In genomic region chr3:48798998-48799397, GRCh38 we compare ENCODE assay signal across 18 cellular contexts. TPM values are rescaled to one million over a fixed set of nuclear protein-coding genes. Genes with fewer than 3 reads are reported as not detected.
A peak's percentile ranks its signal among the peaks of the same experiment; 100 is the strongest.
DNase-seq lines count a peak whose midpoint lies in the region; ATAC-seq and TF ChIP-seq lines count a peak whose summit lies in the region.
"Had no signal": no experiment of that assay in that cellular context is flagged by ENCODE, and none has a peak within 500 bp of the region (broad histone marks: within the 10 kb centered on the region; RNA-seq: fewer than 3 reads in every experiment).

No MANE protein-coding gene starts in this region.

- no peak for TF ChIP-seq EP300 in transverse colon (IDR thresholded peaks at IDR 0.05; ENCODE audit: low read depth)

- H2AFZ ChIP-seq in neuronal stem cell (ENCODE audit: low read length) = no peak overlapping the region

- no peak overlapping the region for H2BK5ac ChIP-seq in neuronal stem cell (ENCODE audit: low read length)

- H3K27me3 ChIP-seq in transverse colon (no peaks in the 10 kb centered on the region), neuronal stem cell (ENCODE audit: control insufficient read depth in 3 of 3, insufficient read depth in 3 of 3, low read depth in 1 of 3, low read length in 3 of 3) (no peaks in the 10 kb centered on the region), A673 (replicated peaks; ENCODE audit: insufficient read depth, low read depth, low read length, poor library complexity) (no peaks in the 10 kb centered on the region)
- H3K27me3 ChIP-seq: neutrophil, tibial artery had no signal

- H3K18ac ChIP-seq in neuronal stem cell (ENCODE audit: low read length) = no peak overlapping the region

- WGBS in transverse colon (ENCODE audit: low coverage in 1 of 2), 2 donors = 57% methylated on average over 1 of the region's 1 CpG; no CpG with 5 or more reads in 1 of the 2 donors
- WGBS in neuronal stem cell (ENCODE audit: extremely low coverage in 2 of 2, insufficient read length in 2 of 2, insufficient replicate concordance in 1 of 2), 2 donors = no CpG with 5 or more reads among the region's 1 CpG

- POLR2A ChIA-PET in A673 (lab: Charles Lee; ENCODE audit: low non-redundant PET) = no interaction called here

- H3K9ac ChIP-seq in neuronal stem cell (ENCODE audit: low read depth, low read length, poor library complexity) = no peak overlapping the region
- H3K9ac ChIP-seq: SK-N-SH had no signal

- no TSS peak for BruUV-seq in A673 (replicated peaks; lab: Mats Ljungman, UMichigan)

- no peak for ATAC-seq in HG03039 (IDR thresholded peaks at IDR 0.05; ENCODE audit: unreplicated experiment)
- ATAC-seq: activated naive CD8-positive, alpha-beta T cell treated with anti-CD3 and anti-CD28 coated beads, Interleukin-2, amount 50 U/mL, for 24 hours; stimulated activated effector memory CD8-positive, alpha-beta T cell treated with anti-CD3 and anti-CD28 coated beads, Interleukin-12 subunit alpha, Interleukin-12 subunit beta, amount 100 ng/mL, for 72 hours had no signal

- no peak overlapping the region for H2BK15ac ChIP-seq in neuronal stem cell (ENCODE audit: low read length)

- H3K4me3 ChIP-seq in transverse colon (no peak overlapping the region), neuronal stem cell (ENCODE audit: low read length in 2 of 2) (no peak overlapping the region), A673 (ENCODE audit: low read depth, low read length, poor library complexity, severe bottlenecking) (no peak overlapping the region)
- H3K4me3 ChIP-seq: tibial artery had no signal

- H3K79me1 ChIP-seq in neuronal stem cell (ENCODE audit: low read depth, low read length) = no peaks in the 10 kb centered on the region

- no peaks in the 10 kb centered on the region for H3K9me3 ChIP-seq in transverse colon
- H3K9me3 ChIP-seq in neuronal stem cell (replicated peaks in 1 of 2; ENCODE audit: control insufficient read depth in 2 of 2, insufficient read depth in 1 of 2, low read depth in 1 of 2, low read length in 2 of 2) = no peaks in the 10 kb centered on the region
- H3K9me3 ChIP-seq in A673 (ENCODE audit: low read depth, low read length, poor library complexity, severe bottlenecking) = no peaks in the 10 kb centered on the region
- H3K9me3 ChIP-seq: neutrophil, SK-N-SH, tibial artery had no signal

- TF ChIP-seq POLR2A in transverse colon (IDR thresholded peaks at IDR 0.05) = no peak

- no peak overlapping the region for H2BK12ac ChIP-seq in neuronal stem cell (ENCODE audit: low read length)

- CTCF ChIA-PET in A673 (lab: Charles Lee) = no interaction called here

- peak; percentile 4 for DNase-seq in NCI-H748 (lab: John Stamatoyannopoulos, UW; ENCODE audit: unreplicated experiment)
- no peak for DNase-seq in NCI-H748 treated with DMSO at 0.1 percent for 48 hours (lab: John Stamatoyannopoulos, UW)
- peak; percentile 18 for DNase-seq in epithelial cell of prostate (ENCODE audit: low read depth, low spot score)
- peak; percentile 63 for DNase-seq in transverse colon
- DNase-seq in neuronal stem cell (ENCODE audit: low spot score) = no peak
- no peak for DNase-seq in A673 (ENCODE audit: low spot score)
- DNase-seq: activated naive CD8-positive, alpha-beta T cell treated with anti-CD3 and anti-CD28 coated beads, Interleukin-2, amount 50 U/mL, for 24 hours; caudate nucleus; endodermal cell; MM.1S; NCI-H82; SK-N-SH; T1000; tibial artery had no signal

- H2BK120ac ChIP-seq in neuronal stem cell (ENCODE audit: low read depth, low read length) = no peak overlapping the region

- no peak overlapping the region for H2AK5ac ChIP-seq in neuronal stem cell (ENCODE audit: low read depth, low read length)

- no peak overlapping the region for H3K4ac ChIP-seq in neuronal stem cell (ENCODE audit: low read length)

- intact Hi-C loops in transverse colon (cut with DNase I; ENCODE audit: low total_unique reads) (no loop called here), A673 (cut with micrococcal nuclease; ENCODE audit: unreplicated experiment) (no loop called here)

- H4K91ac ChIP-seq in neuronal stem cell (ENCODE audit: low read depth, low read length, poor library complexity) = no peak overlapping the region

- peaks cover 0 to 6% (median 0%) of the 10 kb centered on the region in 4 donors for H3K4me1 ChIP-seq in transverse colon
- H3K4me1 ChIP-seq in neuronal stem cell (ENCODE audit: control insufficient read depth in 2 of 2, insufficient read depth in 1 of 2, low read depth in 1 of 2, low read length in 2 of 2) = no peaks in the 10 kb centered on the region
- no peaks in the 10 kb centered on the region for H3K4me1 ChIP-seq in A673 (ENCODE audit: insufficient read depth, low read length, poor library complexity, severe bottlenecking)

- TF ChIP-seq CTCF in VCaP (conservative IDR thresholded peaks at IDR 0.05) = no peak
- no peak for TF ChIP-seq CTCF in transverse colon (IDR thresholded peaks at IDR 0.05)
- TF ChIP-seq CTCF in A673 (conservative IDR thresholded peaks at IDR 0.05; ENCODE audit: low read depth, low read length) = no peak

- H3K27ac ChIP-seq in VCaP (peak overlapping the region; percentile 5; the same call in 1 of the 2 replicates), epithelial cell of prostate (no peak overlapping the region), transverse colon (peak overlapping the region in 1 of 4 donors; percentile 20), neuronal stem cell (replicated peaks; ENCODE audit: low read length) (no peak overlapping the region), A673 (ENCODE audit: low read depth, low read length, poor library complexity, severe bottlenecking) (no peak overlapping the region)
- H3K27ac ChIP-seq: neutrophil, tibial artery had no signal

- H4K8ac ChIP-seq in neuronal stem cell (ENCODE audit: low read depth, low read length) = no peak overlapping the region

- H3K36me3 ChIP-seq in transverse colon (no peaks in the 10 kb centered on the region), neuronal stem cell (replicated peaks in 1 of 2; ENCODE audit: control insufficient read depth in 2 of 2, insufficient read depth in 2 of 2, low read length in 2 of 2) (no peaks in the 10 kb centered on the region), A673 (ENCODE audit: insufficient read depth, low read length, poor library complexity, severe bottlenecking) (no peaks in the 10 kb centered on the region)
- H3K36me3 ChIP-seq: neutrophil had no signal

- H3K4me2 ChIP-seq in neuronal stem cell (ENCODE audit: insufficient read depth, low read length, poor library complexity, severe bottlenecking) = no peak overlapping the region
- H3K4me2 ChIP-seq: SK-N-SH had no signal

- in situ Hi-C loops in transverse colon (cut with MboI; ENCODE audit: low pct_ligation_motif_present in 1 of 4, low pct_unique_long_range_greater_than_20kb in 1 of 4, low sequenced_read_pairs in 3 of 4) = no loop called here

- no peak overlapping the region for H3K23ac ChIP-seq in neuronal stem cell (ENCODE audit: low read depth, low read length, poor library complexity)

- no peak overlapping the region for H3K14ac ChIP-seq in neuronal stem cell (ENCODE audit: low read length)

RNA-seq across cellular contexts. Expression of gene PRKAR2A, which starts 48.7 kb away (rescaled TPM):
- total RNA-seq in transverse colon (10 to 100 TPM; 20.3 to 59.1 (median 40.8) TPM), A673 (2021) (25.6 and 35.8 TPM in 2 replicates)
- 26.0 TPM for polyA plus RNA-seq in neuronal stem cell (2013, experiment 1 of 2)
- 27.0 TPM for polyA plus RNA-seq in neuronal stem cell (2013, experiment 2 of 2)

Comparison
In these comparisons a context has a peak if more than half of its experiments do, and no peak if none do; other contexts are left out.
1. DNase-seq: peak in NCI-H748 (single experiment), epithelial cell of prostate (single experiment) and transverse colon (single experiment); none in NCI-H748 treated with DMSO at 0.1 percent for 48 hours (single experiment), neuronal stem cell (single experiment) and A673 (single experiment).